1 cellular context compared by ENCODE assay signal in the genomic region with DNA sequence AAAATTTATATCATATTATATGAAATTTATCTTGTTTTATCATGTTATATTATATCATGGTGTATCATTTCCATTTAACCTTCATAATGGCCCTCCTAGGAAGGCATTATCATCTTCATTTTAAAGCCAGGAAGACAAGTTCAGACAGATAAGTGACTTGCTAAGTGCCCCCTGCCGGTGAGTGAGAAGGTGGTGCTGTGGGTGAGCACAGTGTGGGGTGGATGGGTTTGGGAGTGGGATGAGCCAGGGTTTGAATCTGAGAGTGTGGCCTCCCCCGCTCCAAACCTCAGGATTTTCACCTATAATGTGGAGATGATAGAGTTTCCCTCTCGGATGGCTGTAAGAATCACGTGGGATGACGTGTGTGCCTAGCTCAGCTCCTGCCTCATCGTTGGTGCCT.
TF ChIP-seq lines count a peak whose summit lies in the region.

No MANE protein-coding gene starts in this region.

TF ChIP-seq in K562, 482 proteins besides CTCF, POLR2A, EP300 and RAD21 (continued from another document):
- TF ChIP-seq, protein P1, sequence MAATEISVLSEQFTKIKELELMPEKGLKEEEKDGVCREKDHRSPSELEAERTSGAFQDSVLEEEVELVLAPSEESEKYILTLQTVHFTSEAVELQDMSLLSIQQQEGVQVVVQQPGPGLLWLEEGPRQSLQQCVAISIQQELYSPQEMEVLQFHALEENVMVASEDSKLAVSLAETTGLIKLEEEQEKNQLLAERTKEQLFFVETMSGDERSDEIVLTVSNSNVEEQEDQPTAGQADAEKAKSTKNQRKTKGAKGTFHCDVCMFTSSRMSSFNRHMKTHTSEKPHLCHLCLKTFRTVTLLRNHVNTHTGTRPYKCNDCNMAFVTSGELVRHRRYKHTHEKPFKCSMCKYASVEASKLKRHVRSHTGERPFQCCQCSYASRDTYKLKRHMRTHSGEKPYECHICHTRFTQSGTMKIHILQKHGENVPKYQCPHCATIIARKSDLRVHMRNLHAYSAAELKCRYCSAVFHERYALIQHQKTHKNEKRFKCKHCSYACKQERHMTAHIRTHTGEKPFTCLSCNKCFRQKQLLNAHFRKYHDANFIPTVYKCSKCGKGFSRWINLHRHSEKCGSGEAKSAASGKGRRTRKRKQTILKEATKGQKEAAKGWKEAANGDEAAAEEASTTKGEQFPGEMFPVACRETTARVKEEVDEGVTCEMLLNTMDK (IDR thresholded peaks at IDR 0.05; ENCODE audit: borderline replicate concordance, insufficient read depth, low read depth, low read length, poor library complexity, severe bottlenecking), result peak; percentile 77
- no peak for TF ChIP-seq POLR2G (IDR thresholded peaks at IDR 0.05; ENCODE audit: low read depth, low read length)
- no peak for TF ChIP-seq PCBP1 (IDR thresholded peaks at IDR 0.05; ENCODE audit: low read depth, low read length, poor library complexity, severe bottlenecking)
- no peak for TF ChIP-seq TAF15 (IDR thresholded peaks at IDR 0.05; ENCODE audit: low read depth, low read length)
- no peak for TF ChIP-seq SRSF1 (IDR thresholded peaks at IDR 0.05; ENCODE audit: low read depth, low read length)
- no peak for TF ChIP-seq DIDO1 (tag; IDR thresholded peaks at IDR 0.05; ENCODE audit: low read depth)
- TF ChIP-seq SRSF7 (optimal IDR thresholded peaks at IDR 0.05; ENCODE audit: low read depth, low read length), result no peak
